In genomic region chr3:49727154-49727923, GRCh38 we compare ENCODE assay signal across 35 cellular contexts. TPM values are rescaled to one million over a fixed set of nuclear protein-coding genes. Genes with fewer than 3 reads are reported as not detected.
DNase-seq lines count a peak whose midpoint lies in the region; ATAC-seq, FAIRE-seq and TF ChIP-seq lines count a peak whose summit lies in the region.
"Had no signal": no experiment of that assay in that cellular context is flagged by ENCODE, and none has a peak within 500 bp of the region (broad histone marks: within the 10 kb centered on the region; RNA-seq: fewer than 3 reads in every experiment).

No MANE protein-coding gene starts in this region.

- H3K18ac ChIP-seq in neuronal stem cell (ENCODE audit: low read length) = no peak overlapping the region

- no peak overlapping the region for H2AK5ac ChIP-seq in neuronal stem cell (ENCODE audit: low read depth, low read length)

- CTCF ChIA-PET in GM12878 (lab: Yijun Ruan, JAX) = no interaction called here
- CTCF ChIA-PET in activated CD8-positive, alpha-beta memory T cell treated with anti-CD3 and anti-CD28 coated beads, Interleukin-2, amount 10 ng/mL, durations not matched to agents 7 days and 5 days (lab: Charles Lee) = no interaction called here

- no peak for TF ChIP-seq RAD21 in GM12878 (IDR thresholded peaks at IDR 0.05; ENCODE audit: insufficient read depth, low read depth, low read length)

- FAIRE-seq in GM12878 (lab: Jason Lieb, UNC) = no peak
- FAIRE-seq: A204.1, colon, endothelial cell of umbilical vein had no signal

- no peaks in the 10 kb centered on the region for H3K9me3 ChIP-seq in left ventricle myocardium inferior (replicated peaks)
- H3K9me3 ChIP-seq in GM12878 (replicated peaks; ENCODE audit: control insufficient read depth, insufficient read depth, low read length) = no peaks in the 10 kb centered on the region
- H3K9me3 ChIP-seq in neuronal stem cell (replicated peaks in 1 of 2; ENCODE audit: control insufficient read depth in 2 of 2, insufficient read depth in 1 of 2, low read depth in 1 of 2, low read length in 2 of 2) = no peaks in the 10 kb centered on the region
- H3K9me3 ChIP-seq: breast epithelium, gastrocnemius medialis, neutrophil, prostate gland, sigmoid colon, upper lobe of left lung had no signal

- H3K27ac Mint-ChIP-seq in natural killer cell = no peak overlapping the region
- no peak overlapping the region for H3K27ac Mint-ChIP-seq in activated CD8-positive, alpha-beta memory T cell treated with anti-CD3 and anti-CD28 coated beads, Interleukin-2, amount 10 ng/mL, durations not matched to agents 7 days and 5 days
- H3K27ac Mint-ChIP-seq: activated CD4-positive, alpha-beta T cell treated with anti-CD3 and anti-CD28 coated beads for 36 hours; activated CD8-positive, alpha-beta T cell treated with anti-CD3 and anti-CD28 coated beads, Interleukin-2, amount 10 ng/mL, durations not matched to agents 7 days and 5 days; activated naive CD8-positive, alpha-beta T cell; CD4-positive, CD25-positive, alpha-beta regulatory T cell; H9 had no signal

- H3K36me3 ChIP-seq in left ventricle myocardium inferior = peaks cover 70% of the 10 kb centered on the region
- H3K36me3 ChIP-seq in GM12878 (ENCODE audit: control insufficient read depth in 2 of 2, insufficient read depth in 2 of 2, low read length in 1 of 2) = peaks cover 0 to 16% of the 10 kb centered on the region in 2 experiments
- peaks cover 40 to 78% of the 10 kb centered on the region in 2 donors for H3K36me3 ChIP-seq in neuronal stem cell (replicated peaks in 1 of 2; ENCODE audit: control insufficient read depth in 2 of 2, insufficient read depth in 2 of 2, low read length in 2 of 2)
- H3K36me3 ChIP-seq: breast epithelium had no signal

- H3K27me3 ChIP-seq in left ventricle myocardium inferior (ENCODE audit: low read depth) (no peaks in the 10 kb centered on the region), GM12878 (replicated peaks in 1 of 2; ENCODE audit: control insufficient read depth in 2 of 2, insufficient read depth in 2 of 2, low read length in 1 of 2) (no peaks in the 10 kb centered on the region), neuronal stem cell (ENCODE audit: control insufficient read depth in 3 of 3, insufficient read depth in 3 of 3, low read depth in 1 of 3, low read length in 3 of 3) (peaks cover 0 to 1% (median 0%) of the 10 kb centered on the region in 3 experiments)
- H3K27me3 ChIP-seq: breast epithelium, gastrocnemius medialis, neutrophil, sigmoid colon, upper lobe of left lung had no signal

- no peak overlapping the region for H3K9ac ChIP-seq in GM12878 (ENCODE audit: control insufficient read depth, insufficient read depth, low read length)
- H3K9ac ChIP-seq in neuronal stem cell (ENCODE audit: low read depth, low read length, poor library complexity) = peak overlapping the region; percentile 38

- no TSS peak for BruUV-seq in GM12878 (replicated peaks; lab: Mats Ljungman, UMichigan)

- peaks cover 27% of the 10 kb centered on the region for H3K4me1 ChIP-seq in left ventricle myocardium inferior
- peaks cover 14% of the 10 kb centered on the region for H3K4me1 ChIP-seq in GM12878 (ENCODE audit: control insufficient read depth, insufficient read depth, low read length)
- H3K4me1 ChIP-seq in neuronal stem cell (ENCODE audit: control insufficient read depth in 2 of 2, insufficient read depth in 1 of 2, low read depth in 1 of 2, low read length in 2 of 2) = peaks cover 9 to 14% of the 10 kb centered on the region in 2 donors

- SMC1A ChIA-PET in GM12878 (lab: Charles Lee; ENCODE audit: uncharacterized antibody, unreplicated experiment) = interaction anchor here (1.0 to 1.1 kb wide), 2 partner anchors 21 to 75 kb away, joined by 3 read pairs; no protein-coding TSS in a partner anchor

- RAD21 ChIA-PET in GM12878 (lab: Charles Lee; ENCODE audit: unreplicated experiment) = no interaction called here

- POLR2A ChIA-PET in GM12878 (lab: Charles Lee) = no interaction called here

- WGBS in GM12878 (ENCODE audit: insufficient coverage, insufficient replicate concordance, low lambda C conversion rate, missing lambda C conversion rate) = 37% methylated on average over 19 of the region's 19 CpGs
- no CpG with 5 or more reads among the region's 19 CpGs for WGBS in neuronal stem cell (ENCODE audit: extremely low coverage in 2 of 2, insufficient read length in 2 of 2, insufficient replicate concordance in 1 of 2), 2 donors

- peaks cover 17% of the 10 kb centered on the region for H3K79me2 ChIP-seq in GM12878 (ENCODE audit: control insufficient read depth, insufficient read depth, low read length)

- H3K4me3 ChIP-seq in left ventricle myocardium inferior = no peak overlapping the region
- H3K4me3 ChIP-seq in GM12878 = no peak overlapping the region
- no peak overlapping the region for H3K4me3 ChIP-seq in neuronal stem cell (ENCODE audit: low read length in 2 of 2)
- H3K4me3 ChIP-seq: breast epithelium, gastrocnemius medialis, PC-9, prostate gland, sigmoid colon, upper lobe of left lung had no signal

- H2BK15ac ChIP-seq in neuronal stem cell (ENCODE audit: low read length) = no peak overlapping the region

- H3K4me2 ChIP-seq in GM12878 (ENCODE audit: control insufficient read depth, insufficient read depth) = no peak overlapping the region
- H3K4me2 ChIP-seq in neuronal stem cell (ENCODE audit: insufficient read depth, low read length, poor library complexity, severe bottlenecking) = no peak overlapping the region
- H3K4me2 ChIP-seq: PC-9 had no signal

- no peak overlapping the region for H3K27ac ChIP-seq in left ventricle myocardium inferior (replicated peaks)
- H3K27ac ChIP-seq in GM12878 (ENCODE audit: control insufficient read depth, insufficient read depth) = peak overlapping the region; percentile 46
- H3K27ac ChIP-seq in neuronal stem cell (replicated peaks; ENCODE audit: low read length) = no peak overlapping the region
- H3K27ac ChIP-seq: breast epithelium, neutrophil, PC-9, prostate gland, sigmoid colon had no signal

- peaks cover 17 to 20% of the 10 kb centered on the region in 2 donors for H3K4me1 Mint-ChIP-seq in natural killer cell
- peaks cover 15% of the 10 kb centered on the region for H3K4me1 Mint-ChIP-seq in activated CD8-positive, alpha-beta memory T cell treated with anti-CD3 and anti-CD28 coated beads, Interleukin-2, amount 10 ng/mL, durations not matched to agents 7 days and 5 days

- H3K9me3 Mint-ChIP-seq in natural killer cell = no peaks in the 10 kb centered on the region
- H3K9me3 Mint-ChIP-seq in activated CD8-positive, alpha-beta memory T cell treated with anti-CD3 and anti-CD28 coated beads, Interleukin-2, amount 10 ng/mL, durations not matched to agents 7 days and 5 days (ENCODE audit: low read depth) = no peaks in the 10 kb centered on the region
- H3K9me3 Mint-ChIP-seq: CD4-positive, CD25-positive, alpha-beta regulatory T cell; H9; stimulated activated effector memory CD8-positive, alpha-beta T cell treated with anti-CD3 and anti-CD28 coated beads, Interleukin-12 subunit alpha, Interleukin-12 subunit beta, amount 100 ng/mL, for 72 hours had no signal

- H3K23ac ChIP-seq in neuronal stem cell (ENCODE audit: low read depth, low read length, poor library complexity) = peak overlapping the region; percentile 17

- in situ Hi-C loops in GM12878 (cut with MboI) = no loop called here

- no peak overlapping the region for H2BK120ac ChIP-seq in neuronal stem cell (ENCODE audit: low read depth, low read length)

- no peak for TF ChIP-seq EP300 in GM12878 (IDR thresholded peaks at IDR 0.05; ENCODE audit: borderline replicate concordance in 1 of 2, control insufficient read depth in 1 of 2, low read depth in 2 of 2, low read length in 2 of 2)

- H2AFZ ChIP-seq in GM12878 (ENCODE audit: control insufficient read depth, low read depth, low read length) = no peak overlapping the region
- H2AFZ ChIP-seq in neuronal stem cell (ENCODE audit: low read length) = no peak overlapping the region
- H2AFZ ChIP-seq: PC-9 had no signal

- TF ChIP-seq CTCF in left ventricle myocardium inferior (IDR thresholded peaks at IDR 0.05; ENCODE audit: borderline replicate concordance) (no peak), GM12878 (IDR thresholded peaks at IDR 0.05 in 2 of 3, conservative IDR thresholded peaks at IDR 0.05 in 1 of 3; ENCODE audit: control insufficient read depth in 2 of 3, extremely low read depth in 1 of 3, insufficient read depth in 1 of 3, low read depth in 3 of 3, low read length in 3 of 3) (no peak), natural killer cell (IDR thresholded peaks at IDR 0.05) (no peak)

- H3K14ac ChIP-seq in neuronal stem cell (ENCODE audit: low read length) = no peak overlapping the region

- H3K27me3 Mint-ChIP-seq in natural killer cell (ENCODE audit: low read depth in 2 of 2) = no peaks in the 10 kb centered on the region
- no peaks in the 10 kb centered on the region for H3K27me3 Mint-ChIP-seq in activated CD8-positive, alpha-beta memory T cell treated with anti-CD3 and anti-CD28 coated beads, Interleukin-2, amount 10 ng/mL, durations not matched to agents 7 days and 5 days
- H3K27me3 Mint-ChIP-seq: activated CD4-positive, alpha-beta T cell treated with anti-CD3 and anti-CD28 coated beads for 36 hours; activated naive CD8-positive, alpha-beta T cell; CD4-positive, CD25-positive, alpha-beta regulatory T cell had no signal

- no peak overlapping the region for H4K8ac ChIP-seq in neuronal stem cell (ENCODE audit: low read depth, low read length)

- peaks cover 18% of the 10 kb centered on the region for H3K79me1 ChIP-seq in neuronal stem cell (ENCODE audit: low read depth, low read length)

- intact Hi-C loops in left ventricle myocardium inferior (cut with micrococcal nuclease) (no loop called here), Right ventricle myocardium inferior (cut with DNase I) (no loop called here), GM12878 (cut with micrococcal nuclease; ENCODE audit: unreplicated experiment) (no loop called here), natural killer cell (cut with micrococcal nuclease) (no loop called here)

- peaks cover 6% of the 10 kb centered on the region for H3K36me3 Mint-ChIP-seq in natural killer cell
- H3K36me3 Mint-ChIP-seq in activated CD8-positive, alpha-beta memory T cell treated with anti-CD3 and anti-CD28 coated beads, Interleukin-2, amount 10 ng/mL, durations not matched to agents 7 days and 5 days = peaks cover 13% of the 10 kb centered on the region

- no peaks in the 10 kb centered on the region for H4K20me1 ChIP-seq in GM12878 (ENCODE audit: control insufficient read depth, insufficient read depth)

- no peak overlapping the region for H3K4ac ChIP-seq in neuronal stem cell (ENCODE audit: low read length)

- no peak overlapping the region for H2BK12ac ChIP-seq in neuronal stem cell (ENCODE audit: low read length)

- TF ChIP-seq POLR2A in GM12878 (IDR thresholded peaks at IDR 0.05; ENCODE audit: low read depth, low read length) = no peak

- no peak overlapping the region for H3K4me3 Mint-ChIP-seq in natural killer cell
- H3K4me3 Mint-ChIP-seq in activated CD8-positive, alpha-beta memory T cell treated with anti-CD3 and anti-CD28 coated beads, Interleukin-2, amount 10 ng/mL, durations not matched to agents 7 days and 5 days = no peak overlapping the region
- H3K4me3 Mint-ChIP-seq: activated CD4-positive, alpha-beta T cell treated with anti-CD3 and anti-CD28 coated beads for 36 hours; activated CD8-positive, alpha-beta T cell treated with anti-CD3 and anti-CD28 coated beads, Interleukin-2, amount 10 ng/mL, durations not matched to agents 7 days and 5 days; activated naive CD8-positive, alpha-beta T cell; H9; stimulated activated effector memory CD8-positive, alpha-beta T cell treated with anti-CD3 and anti-CD28 coated beads, Interleukin-12 subunit alpha, Interleukin-12 subunit beta, amount 100 ng/mL, for 72 hours had no signal

- DNase-seq in left ventricle myocardium inferior (peak; percentile 14), Right ventricle myocardium inferior (ENCODE audit: missing footprints) (no peak), GM12878 (ENCODE audit: low read depth, low spot score) (no peak), neuronal stem cell (ENCODE audit: low spot score) (no peak), natural killer cell (no peak), cerebellar cortex (ENCODE audit: low spot score) (no peak)
- no peak for DNase-seq in activated CD8-positive, alpha-beta memory T cell treated with anti-CD3 and anti-CD28 coated beads, Interleukin-2, amount 10 ng/mL, durations not matched to agents 7 days and 5 days
- DNase-seq: activated CD4-positive, alpha-beta T cell treated with anti-CD3 and anti-CD28 coated beads for 36 hours; activated CD8-positive, alpha-beta T cell treated with anti-CD3 and anti-CD28 coated beads, Interleukin-2, amount 10 ng/mL, durations not matched to agents 7 days and 5 days; Calu3; CD4-positive, CD25-positive, alpha-beta regulatory T cell; DND-41; gastrocnemius medialis; H9; Karpas-422; NCI-H146; NCI-H226; NCI-H526 treated with DMSO at 0.1 percent for 48 hours; NK-92 treated with Interleukin-12 subunit alpha and Interleukin-12 subunit beta, amount 100 ng/mL, for 24 hours; PC-9; SHP77 treated with DMSO at 0.1 percent for 48 hours; sigmoid colon; stimulated activated CD4-positive, alpha-beta T cell treated with anti-CD3 and anti-CD28 coated beads, Interleukin-15, amount 100 ng/mL, for 24 hours; substantia nigra had no signal

- no peak overlapping the region for H4K91ac ChIP-seq in neuronal stem cell (ENCODE audit: low read depth, low read length, poor library complexity)

- H2BK5ac ChIP-seq in neuronal stem cell (ENCODE audit: low read length) = no peak overlapping the region

- ATAC-seq in Right ventricle myocardium inferior = no peak
- no peak for ATAC-seq in GM12878
- ATAC-seq in natural killer cell = no peak
- ATAC-seq in HG02973 (IDR thresholded peaks at IDR 0.05; ENCODE audit: unreplicated experiment) = no peak
- no peak for ATAC-seq in activated CD8-positive, alpha-beta memory T cell treated with anti-CD3 and anti-CD28 coated beads, Interleukin-2, amount 10 ng/mL, durations not matched to agents 7 days and 5 days
- ATAC-seq: activated CD4-positive, alpha-beta T cell treated with anti-CD3 and anti-CD28 coated beads for 36 hours; activated CD8-positive, alpha-beta T cell treated with anti-CD3 and anti-CD28 coated beads, Interleukin-2, amount 10 ng/mL, durations not matched to agents 7 days and 5 days; gastrocnemius medialis; stimulated activated effector memory CD8-positive, alpha-beta T cell treated with anti-CD3 and anti-CD28 coated beads, Interleukin-12 subunit alpha, Interleukin-12 subunit beta, amount 100 ng/mL, for 72 hours had no signal

RNA-seq across cellular contexts. Expression of gene GMPPB, which starts 3.6 kb away (rescaled TPM):
- total RNA-seq in left ventricle myocardium inferior = 15.1 TPM
- total RNA-seq in Right ventricle myocardium inferior = 18.1 TPM
- 27.3 and 30.3 TPM in 2 replicates for total RNA-seq in GM12878 (2013; cell fraction: nucleolus; rRNA removed)
- total RNA-seq in GM12878 (2014; rRNA removed) = 39.1 and 44.3 TPM in 2 replicates
- total RNA-seq in GM12878 (2014; rRNA removed; fragmentation: Illumina TruSeq; extraction: Trizol) = 11.3 and 11.7 TPM in 2 replicates
- 45.6 and 46.1 TPM in 2 replicates for total RNA-seq in GM12878 (2021)
- polyA plus RNA-seq in GM12878 (2011; ENCODE audit: low read depth) = 11.1 TPM
- polyA plus RNA-seq in GM12878 (2011; rRNA removed) = 5.7 and 13.4 TPM in 2 replicates
- 13.9 and 18.8 TPM in 2 replicates for polyA plus RNA-seq in GM12878 (2011; cell fraction: cytosol; rRNA removed)
- 26.9 and 29.1 TPM in 2 replicates for polyA plus RNA-seq in GM12878 (2011; cell fraction: nucleus; rRNA removed)
- polyA plus RNA-seq in GM12878 (2012) = 24.8 and 27.5 TPM in 2 replicates
- 4.7 and 13.3 TPM in 2 replicates for polyA plus RNA-seq in GM12878 (2014; fragmentation: Illumina TruSeq; extraction: Trizol)
- polyA plus RNA-seq in GM12878 (2014; fragmentation: Nextera tagmentation; extraction: Ambion mirVana) = 1 to 10 TPM; 2.3 to 8.7 TPM
- 33.2 and 40.3 TPM in 2 replicates for polyA plus RNA-seq in GM12878 (2014; rRNA removed)
- 10 to 100 TPM; 73.2 to 99.5 TPM for polyA plus RNA-seq in GM12878 (2016; fragmentation: Nextera tagmentation; extraction: Ambion mirVana)
- 19.7 and 20.2 TPM in 2 replicates for polyA minus RNA-seq in GM12878 (2011; rRNA and poly(A)+ RNA removed)
- polyA minus RNA-seq in GM12878 (2011; cell fraction: cytosol; rRNA and poly(A)+ RNA removed) = 7.1 and 8.2 TPM in 2 replicates
- polyA minus RNA-seq in GM12878 (2011; cell fraction: nucleus; rRNA and poly(A)+ RNA removed) = 24.4 and 39.9 TPM in 2 replicates
- polyA plus RNA-seq in neuronal stem cell (2013, experiment 1 of 2) = 7.4 TPM
- 7.4 TPM for polyA plus RNA-seq in neuronal stem cell (2013, experiment 2 of 2)
- 10 to 100 TPM; 24.1 to 28.9 (median 27.5) TPM for total RNA-seq in natural killer cell
- total RNA-seq in activated CD8-positive, alpha-beta memory T cell treated with anti-CD3 and anti-CD28 coated beads, Interleukin-2, amount 10 ng/mL, durations not matched to agents 7 days and 5 days = 10 to 100 TPM; 46.6 to 47.9 TPM

RNA-seq across cellular contexts. Expression of gene AMIGO3, which starts 7.9 kb away (rescaled TPM):
- total RNA-seq in left ventricle myocardium inferior (not detected), Right ventricle myocardium inferior (not detected), GM12878 (2014; rRNA removed) (1.2 and 1.3 TPM in 2 replicates), GM12878 (2014; rRNA removed; fragmentation: Illumina TruSeq; extraction: Trizol) (not detected in 2 replicates), GM12878 (2021) (0.18 TPM in 1 of 2 replicates, not detected in the other), natural killer cell (1 to 10 TPM in 2 of 3 donors, not detected in 1; 1.3 to 1.9 TPM)
- total RNA-seq in GM12878 (2013; cell fraction: nucleolus; rRNA removed) = 3.7 and 3.9 TPM in 2 replicates
- polyA plus RNA-seq in GM12878 (2011; ENCODE audit: low read depth) = 0.13 TPM
- polyA plus RNA-seq in GM12878 (2011; rRNA removed) (0.19 TPM in 1 of 2 replicates, not detected in the other), GM12878 (2014; fragmentation: Illumina TruSeq; extraction: Trizol) (0.07 TPM in 1 of 2 replicates, not detected in the other), GM12878 (2014; fragmentation: Nextera tagmentation; extraction: Ambion mirVana) (not detected), GM12878 (2014; rRNA removed) (0.58 and 1.2 TPM in 2 replicates), GM12878 (2016; fragmentation: Nextera tagmentation; extraction: Ambion mirVana) (1 to 10 TPM in 1 of 2 experiments, under 1 TPM in 1; 0.44 to 1.1 TPM)
- 1.8 TPM in 1 of 2 replicates, not detected in the other for polyA plus RNA-seq in GM12878 (2011; cell fraction: cytosol; rRNA removed)
- polyA plus RNA-seq in GM12878 (2011; cell fraction: nucleus; rRNA removed) = 3.0 and 4.6 TPM in 2 replicates
- 1.4 and 1.8 TPM in 2 replicates for polyA plus RNA-seq in GM12878 (2012)
- polyA minus RNA-seq in GM12878 (2011; rRNA and poly(A)+ RNA removed) = 1.2 TPM in 1 of 2 replicates, not detected in the other
- polyA minus RNA-seq in GM12878 (2011; cell fraction: cytosol; rRNA and poly(A)+ RNA removed) = 0.52 and 0.53 TPM in 2 replicates
- polyA minus RNA-seq in GM12878 (2011; cell fraction: nucleus; rRNA and poly(A)+ RNA removed) = 4.6 and 10.5 TPM in 2 replicates
- polyA plus RNA-seq in neuronal stem cell (2013, experiment 1 of 2) = 1.0 TPM
- 0.93 TPM for polyA plus RNA-seq in neuronal stem cell (2013, experiment 2 of 2)
- 1 to 10 TPM in 1 of 2 experiments, under 1 TPM in 1; 0.19 to 1.2 TPM for total RNA-seq in activated CD8-positive, alpha-beta memory T cell treated with anti-CD3 and anti-CD28 coated beads, Interleukin-2, amount 10 ng/mL, durations not matched to agents 7 days and 5 days
- total RNA-seq: CD4-positive, CD25-positive, alpha-beta regulatory T cell; endothelial cell of umbilical vein; mesenteric fat pad had no signal

RNA-seq across cellular contexts. Expression of gene RNF123, which starts 38.0 kb away (rescaled TPM):
- total RNA-seq in left ventricle myocardium inferior (48.6 TPM), Right ventricle myocardium inferior (46.1 TPM), GM12878 (2014; rRNA removed) (14.7 and 20.4 TPM in 2 replicates), GM12878 (2014; rRNA removed; fragmentation: Illumina TruSeq; extraction: Trizol) (6.4 and 8.1 TPM in 2 replicates), GM12878 (2021) (28.7 and 31.5 TPM in 2 replicates), natural killer cell (10 to 100 TPM; 48.5 to 58.7 (median 55.6) TPM)
- total RNA-seq in GM12878 (2013; cell fraction: nucleolus; rRNA removed) = 38.2 and 40.9 TPM in 2 replicates
- 26.5 TPM for polyA plus RNA-seq in GM12878 (2011; ENCODE audit: low read depth)
- polyA plus RNA-seq in GM12878 (2011; rRNA removed) (8.1 and 20.0 TPM in 2 replicates), GM12878 (2014; fragmentation: Illumina TruSeq; extraction: Trizol) (6.4 and 12.1 TPM in 2 replicates), GM12878 (2014; fragmentation: Nextera tagmentation; extraction: Ambion mirVana) (1 to 10 TPM; 4.2 to 4.5 TPM), GM12878 (2014; rRNA removed) (21.4 and 23.0 TPM in 2 replicates), GM12878 (2016; fragmentation: Nextera tagmentation; extraction: Ambion mirVana) (10 to 100 TPM; 16.6 to 18.5 TPM)
- 22.3 and 30.2 TPM in 2 replicates for polyA plus RNA-seq in GM12878 (2011; cell fraction: cytosol; rRNA removed)
- polyA plus RNA-seq in GM12878 (2011; cell fraction: nucleus; rRNA removed) = 105 and 114 TPM in 2 replicates
- polyA plus RNA-seq in GM12878 (2012) = 5.7 and 8.9 TPM in 2 replicates
- 20.3 and 29.3 TPM in 2 replicates for polyA minus RNA-seq in GM12878 (2011; rRNA and poly(A)+ RNA removed)
- 13.1 and 13.6 TPM in 2 replicates for polyA minus RNA-seq in GM12878 (2011; cell fraction: cytosol; rRNA and poly(A)+ RNA removed)
- 31.8 and 67.1 TPM in 2 replicates for polyA minus RNA-seq in GM12878 (2011; cell fraction: nucleus; rRNA and poly(A)+ RNA removed)
- polyA plus RNA-seq in neuronal stem cell (2013, experiment 1 of 2) = 21.9 TPM
- 20.9 TPM for polyA plus RNA-seq in neuronal stem cell (2013, experiment 2 of 2)
- total RNA-seq in activated CD8-positive, alpha-beta memory T cell treated with anti-CD3 and anti-CD28 coated beads, Interleukin-2, amount 10 ng/mL, durations not matched to agents 7 days and 5 days = 10 to 100 TPM; 50.0 to 58.9 TPM

RNA-seq across cellular contexts. Expression of gene MST1, which starts 38.1 kb away (rescaled TPM):
- total RNA-seq in left ventricle myocardium inferior = 5.4 TPM
- total RNA-seq in Right ventricle myocardium inferior = 4.6 TPM
- total RNA-seq in GM12878 (2013; cell fraction: nucleolus; rRNA removed) = 31.5 and 41.7 TPM in 2 replicates
- total RNA-seq in GM12878 (2014; rRNA removed) = 10.1 and 10.6 TPM in 2 replicates
- total RNA-seq in GM12878 (2014; rRNA removed; fragmentation: Illumina TruSeq; extraction: Trizol) = 2.3 and 3.0 TPM in 2 replicates
- 14.1 TPM in 2 replicates for total RNA-seq in GM12878 (2021)
- 23.1 TPM for polyA plus RNA-seq in GM12878 (2011; ENCODE audit: low read depth)
- 13.4 and 24.2 TPM in 2 replicates for polyA plus RNA-seq in GM12878 (2011; rRNA removed)
- 16.4 and 28.7 TPM in 2 replicates for polyA plus RNA-seq in GM12878 (2011; cell fraction: cytosol; rRNA removed)
- polyA plus RNA-seq in GM12878 (2011; cell fraction: nucleus; rRNA removed) = 519 and 594 TPM in 2 replicates
- 38.8 and 51.3 TPM in 2 replicates for polyA plus RNA-seq in GM12878 (2012)
- 1.6 and 3.4 TPM in 2 replicates for polyA plus RNA-seq in GM12878 (2014; fragmentation: Illumina TruSeq; extraction: Trizol)
- 1 to 10 TPM; 1.2 to 4.4 TPM for polyA plus RNA-seq in GM12878 (2014; fragmentation: Nextera tagmentation; extraction: Ambion mirVana)
- polyA plus RNA-seq in GM12878 (2014; rRNA removed) = 20.8 and 25.5 TPM in 2 replicates
- 1 to 10 TPM; 2.6 to 3.9 TPM for polyA plus RNA-seq in GM12878 (2016; fragmentation: Nextera tagmentation; extraction: Ambion mirVana)
- polyA minus RNA-seq in GM12878 (2011; rRNA and poly(A)+ RNA removed) = 4.2 and 11.5 TPM in 2 replicates
- polyA minus RNA-seq in GM12878 (2011; cell fraction: cytosol; rRNA and poly(A)+ RNA removed) = 5.6 and 5.8 TPM in 2 replicates
- 44.7 and 55.5 TPM in 2 replicates for polyA minus RNA-seq in GM12878 (2011; cell fraction: nucleus; rRNA and poly(A)+ RNA removed)
- 10.4 TPM for polyA plus RNA-seq in neuronal stem cell (2013, experiment 1 of 2)
- polyA plus RNA-seq in neuronal stem cell (2013, experiment 2 of 2) = 11.3 TPM
- total RNA-seq in natural killer cell = 10 to 100 TPM in 2 of 3 donors, 1 to 10 TPM in 1; 9.5 to 19.1 (median 15.2) TPM
- 1 to 10 TPM; 7.3 to 9.3 TPM for total RNA-seq in activated CD8-positive, alpha-beta memory T cell treated with anti-CD3 and anti-CD28 coated beads, Interleukin-2, amount 10 ng/mL, durations not matched to agents 7 days and 5 days

RNA-seq across cellular contexts. Expression of gene APEH, which starts 53.2 kb away (rescaled TPM):
- total RNA-seq in left ventricle myocardium inferior (99.0 TPM), Right ventricle myocardium inferior (99.5 TPM), GM12878 (2014; rRNA removed) (199 and 214 TPM in 2 replicates), GM12878 (2014; rRNA removed; fragmentation: Illumina TruSeq; extraction: Trizol) (110 and 116 TPM in 2 replicates), GM12878 (2021) (178 and 186 TPM in 2 replicates), natural killer cell (10 to 100 TPM; 62.8 to 95.7 (median 77.5) TPM)
- total RNA-seq in GM12878 (2013; cell fraction: nucleolus; rRNA removed) = 71.1 and 89.5 TPM in 2 replicates
- polyA plus RNA-seq in GM12878 (2011; ENCODE audit: low read depth) = 43.5 TPM
- polyA plus RNA-seq in GM12878 (2011; rRNA removed) (66.9 and 101 TPM in 2 replicates), GM12878 (2014; fragmentation: Illumina TruSeq; extraction: Trizol) (125 and 130 TPM in 2 replicates), GM12878 (2014; fragmentation: Nextera tagmentation; extraction: Ambion mirVana) (100 to 1,000 TPM in 1 of 2 experiments, 10 to 100 TPM in 1; 74.4 to 102 TPM), GM12878 (2014; rRNA removed) (132 and 162 TPM in 2 replicates), GM12878 (2016; fragmentation: Nextera tagmentation; extraction: Ambion mirVana) (100 to 1,000 TPM; 207 to 209 TPM)
- 152 and 183 TPM in 2 replicates for polyA plus RNA-seq in GM12878 (2011; cell fraction: cytosol; rRNA removed)
- polyA plus RNA-seq in GM12878 (2011; cell fraction: nucleus; rRNA removed) = 301 and 327 TPM in 2 replicates
- polyA plus RNA-seq in GM12878 (2012) = 71.4 and 74.9 TPM in 2 replicates
- 167 and 275 TPM in 2 replicates for polyA minus RNA-seq in GM12878 (2011; rRNA and poly(A)+ RNA removed)
- polyA minus RNA-seq in GM12878 (2011; cell fraction: cytosol; rRNA and poly(A)+ RNA removed) = 76.0 and 90.2 TPM in 2 replicates
- 116 and 212 TPM in 2 replicates for polyA minus RNA-seq in GM12878 (2011; cell fraction: nucleus; rRNA and poly(A)+ RNA removed)
- 50.1 TPM for polyA plus RNA-seq in neuronal stem cell (2013, experiment 1 of 2)
- 46.8 TPM for polyA plus RNA-seq in neuronal stem cell (2013, experiment 2 of 2)
- 100 to 1,000 TPM; 150 to 172 TPM for total RNA-seq in activated CD8-positive, alpha-beta memory T cell treated with anti-CD3 and anti-CD28 coated beads, Interleukin-2, amount 10 ng/mL, durations not matched to agents 7 days and 5 days
